ENCODE assay signal across 11 cellular contexts in genomic region chr21:38269567-38269917, GRCh38. TPM values are rescaled to one million over a fixed set of nuclear protein-coding genes. Genes with fewer than 3 reads are reported as not detected.
DNase-seq lines count a peak whose midpoint lies in the region; ATAC-seq, FAIRE-seq and TF ChIP-seq lines count a peak whose summit lies in the region.
"Had no signal": no experiment of that assay in that cellular context is flagged by ENCODE, and none has a peak within 500 bp of the region (broad histone marks: within the 10 kb centered on the region; RNA-seq: fewer than 3 reads in every experiment).

No MANE protein-coding gene starts in this region.

- no peak overlapping the region for H3K27ac Mint-ChIP-seq in endodermal cell

- H3K9me3 ChIP-seq in keratinocyte (ENCODE audit: control insufficient read depth, low read depth, low read length) (no peaks in the 10 kb centered on the region), endodermal cell (ENCODE audit: control insufficient read depth, low read length) (no peaks in the 10 kb centered on the region), sigmoid colon (no peaks in the 10 kb centered on the region), Karpas-422 (ENCODE audit: low read length) (no peaks in the 10 kb centered on the region)

- H3K27ac ChIP-seq in keratinocyte (ENCODE audit: control insufficient read depth, insufficient read depth, low read length) (peak overlapping the region; percentile 83), endodermal cell (ENCODE audit: low read depth, low read length) (no peak overlapping the region), sigmoid colon (no peak overlapping the region), Karpas-422 (ENCODE audit: low read length) (no peak overlapping the region)

- H3K79me2 ChIP-seq in keratinocyte (ENCODE audit: control insufficient read depth, insufficient read depth, low read length) (peaks cover 60% of the 10 kb centered on the region), Karpas-422 (ENCODE audit: low read length) (no peaks in the 10 kb centered on the region)

- no peaks in the 10 kb centered on the region for H3K9me2 ChIP-seq in Karpas-422 (replicated peaks; ENCODE audit: insufficient read depth, low read length)

- no peaks in the 10 kb centered on the region for H3K9me3 Mint-ChIP-seq in endodermal cell

- ATAC-seq in GM18519 (IDR thresholded peaks at IDR 0.05; ENCODE audit: low FRiP score, unreplicated experiment) (peak; percentile 77), GM21515 (IDR thresholded peaks at IDR 0.05; ENCODE audit: unreplicated experiment) (peak; percentile 81), HG03280 (IDR thresholded peaks at IDR 0.05; ENCODE audit: unreplicated experiment) (peak; percentile 66)

- TF ChIP-seq CTCF in keratinocyte (optimal IDR thresholded peaks at IDR 0.05 in 1 of 3, IDR thresholded peaks at IDR 0.05 in 1 of 3, conservative IDR thresholded peaks at IDR 0.05 in 1 of 3; ENCODE audit: extremely low read depth in 1 of 3, insufficient read depth in 2 of 3, low read length in 3 of 3), result no peak
- no peak for TF ChIP-seq CTCF in endodermal cell (conservative IDR thresholded peaks at IDR 0.05)
- TF ChIP-seq CTCF in sigmoid colon (IDR thresholded peaks at IDR 0.05), result no peak

- DNase-seq in keratinocyte (ENCODE audit: low read depth, low spot score) (no peak), activated gamma-delta T cell (lab: John Stamatoyannopoulos, UW) (no peak), endodermal cell (no peak), sigmoid colon (no peak), Karpas-422 (no peak)
- DNase-seq: activated T-cell treated with anti-CD3 and anti-CD28 coated beads, Interleukin-2, amount 50 U/mL, for 48 hours; NCI-H1417 treated with DMSO at 0.1 percent for 48 hours had no signal

- no peak overlapping the region for H3K4me3 Mint-ChIP-seq in endodermal cell

- H3K4me1 ChIP-seq in keratinocyte (ENCODE audit: control insufficient read depth, extremely low read depth, insufficient read depth, low read length), result peaks cover 64% of the 10 kb centered on the region
- H3K4me1 ChIP-seq in endodermal cell (ENCODE audit: control insufficient read depth, insufficient read depth, low read length), result peaks cover 6% of the 10 kb centered on the region
- no peaks in the 10 kb centered on the region for H3K4me1 ChIP-seq in sigmoid colon
- H3K4me1 ChIP-seq in Karpas-422 (ENCODE audit: low read length), result no peaks in the 10 kb centered on the region
- H3K4me1 ChIP-seq: HAP-1 had no signal

- peak overlapping the region; percentile 84 for H3K4me2 ChIP-seq in keratinocyte (ENCODE audit: control insufficient read depth, extremely low read depth, insufficient read depth, low read depth, low read length)
- H3K4me2 ChIP-seq in Karpas-422 (ENCODE audit: low read depth, low read length, poor library complexity, severe bottlenecking), result no peak overlapping the region

- no peak for TF ChIP-seq EP300 in sigmoid colon (IDR thresholded peaks at IDR 0.05)

- H4K20me1 ChIP-seq in keratinocyte (ENCODE audit: control insufficient read depth, extremely low read depth, insufficient read depth, low read length) (no peaks in the 10 kb centered on the region), Karpas-422 (ENCODE audit: insufficient read depth, low read depth, low read length) (no peaks in the 10 kb centered on the region)

- TF ChIP-seq POLR2A in sigmoid colon (IDR thresholded peaks at IDR 0.05), result no peak

- no peaks in the 10 kb centered on the region for H3K27me3 ChIP-seq in keratinocyte (ENCODE audit: control insufficient read depth, extremely low read depth, insufficient read depth, low read length)
- H3K27me3 ChIP-seq in endodermal cell (ENCODE audit: control insufficient read depth, insufficient read depth, low read length, poor library complexity, severe bottlenecking), result no peaks in the 10 kb centered on the region
- H3K27me3 ChIP-seq in sigmoid colon, result peaks cover 0 to 4% (median 0%) of the 10 kb centered on the region in 3 donors
- H3K27me3 ChIP-seq in Karpas-422 (ENCODE audit: low read length), result no peaks in the 10 kb centered on the region

- no peaks in the 10 kb centered on the region for H3K9me1 ChIP-seq in keratinocyte (ENCODE audit: control insufficient read depth, extremely low read depth, insufficient read depth, low read length)

- H3K4me3 ChIP-seq in keratinocyte (ENCODE audit: control insufficient read depth in 2 of 3, extremely low read depth in 1 of 3, insufficient read depth in 2 of 3, low read depth in 1 of 3, low read length in 3 of 3) (no peak overlapping the region), endodermal cell (ENCODE audit: low read length) (no peak overlapping the region), sigmoid colon (no peak overlapping the region), Karpas-422 (ENCODE audit: low read length) (no peak overlapping the region)
- H3K4me3 ChIP-seq: HAP-1 had no signal

- H3K27me3 Mint-ChIP-seq in endodermal cell (ENCODE audit: insufficient read depth), result peaks cover 4% of the 10 kb centered on the region

- H3K9ac ChIP-seq in keratinocyte (ENCODE audit: control insufficient read depth, extremely low read depth, insufficient read depth, low read length), result peak overlapping the region; percentile 71
- H3K9ac ChIP-seq in endodermal cell (ENCODE audit: extremely low read depth, low read length, poor library complexity, severe bottlenecking), result no peak overlapping the region
- no peak overlapping the region for H3K9ac ChIP-seq in Karpas-422 (ENCODE audit: low read length)

- dilution Hi-C loops in keratinocyte (cut with MboI; ENCODE audit: extremely low pct_ligation_motif_present, low sequenced_read_pairs), result no loop called here

- intact Hi-C loops in sigmoid colon (cut with DNase I), result no loop called here

- no peak overlapping the region for H2AFZ ChIP-seq in keratinocyte (ENCODE audit: control insufficient read depth, low read length)
- no peak overlapping the region for H2AFZ ChIP-seq in Karpas-422 (ENCODE audit: low read length)

- peaks cover 0 to 3% of the 10 kb centered on the region in 2 experiments for H3K36me3 ChIP-seq in keratinocyte (ENCODE audit: control insufficient read depth in 2 of 2, extremely low read depth in 1 of 2, insufficient read depth in 2 of 2, low read length in 2 of 2)
- no peaks in the 10 kb centered on the region for H3K36me3 ChIP-seq in endodermal cell (ENCODE audit: control insufficient read depth, insufficient read depth, low read length)
- no peaks in the 10 kb centered on the region for H3K36me3 ChIP-seq in sigmoid colon
- no peaks in the 10 kb centered on the region for H3K36me3 ChIP-seq in Karpas-422 (ENCODE audit: insufficient read depth, low read length)
- H3K36me3 ChIP-seq: HAP-1 had no signal

- peaks cover 15% of the 10 kb centered on the region for H3K4me1 Mint-ChIP-seq in endodermal cell

- H3K36me3 Mint-ChIP-seq in endodermal cell (ENCODE audit: low read depth), result no peaks in the 10 kb centered on the region

- WGBS in endodermal cell (ENCODE audit: insufficient coverage in 1 of 2, insufficient read length in 1 of 2), 2 experiments, result 25 to 77% methylated on average over 1 to 2 of the region's 2 CpGs
- WGBS in sigmoid colon, 2 donors, result 13 to 32% methylated on average over 2 of the region's 2 CpGs

- FAIRE-seq in keratinocyte (lab: Jason Lieb, UNC), result peak; percentile 73

RNA-seq across cellular contexts. Expression of gene KCNJ15, which starts 12.8 kb away (rescaled TPM):
- polyA plus RNA-seq in keratinocyte, result 65.9 to 76.3 TPM (median 71.6 TPM) in 3 replicates
- polyA plus RNA-seq in keratinocyte (2011; ENCODE audit: low read depth), result 3.3 TPM
- 21.8 and 28.1 TPM in 2 replicates for polyA plus RNA-seq in keratinocyte (2011; cell fraction: cytosol; rRNA removed)
- polyA plus RNA-seq in keratinocyte (2011; cell fraction: nucleus; rRNA removed), result 79.7 and 91.4 TPM in 2 replicates
- polyA plus RNA-seq in keratinocyte (2012; ENCODE audit: low replicate concordance), result 6.1 and 44.5 TPM in 2 replicates
- polyA minus RNA-seq in keratinocyte, result 108 to 194 TPM (median 132 TPM) in 3 replicates
- 34.3 TPM for polyA minus RNA-seq in keratinocyte (2011; cell fraction: cytosol; rRNA and poly(A)+ RNA removed)
- 57.8 and 150 TPM in 2 replicates for polyA minus RNA-seq in keratinocyte (2011; cell fraction: nucleus; rRNA and poly(A)+ RNA removed)
- not detected for total RNA-seq in endodermal cell
- polyA plus RNA-seq in endodermal cell (2013, experiment 1 of 2), result not detected
- not detected for polyA plus RNA-seq in endodermal cell (2013, experiment 2 of 2)
- under 1 TPM in 1 of 4 donors, not detected in 3; 0.49 TPM for total RNA-seq in sigmoid colon
- polyA plus RNA-seq in sigmoid colon, result under 1 TPM in 2 of 3 donors, not detected in 1; 0.22 to 0.60 TPM
- total RNA-seq in Karpas-422 (2014; rRNA removed; shearing (Covaris generic); ENCODE audit: low replicate concordance), result not detected in 2 replicates
